Comparison of ENCODE assay signal across 2 cellular contexts in the genomic region with DNA sequence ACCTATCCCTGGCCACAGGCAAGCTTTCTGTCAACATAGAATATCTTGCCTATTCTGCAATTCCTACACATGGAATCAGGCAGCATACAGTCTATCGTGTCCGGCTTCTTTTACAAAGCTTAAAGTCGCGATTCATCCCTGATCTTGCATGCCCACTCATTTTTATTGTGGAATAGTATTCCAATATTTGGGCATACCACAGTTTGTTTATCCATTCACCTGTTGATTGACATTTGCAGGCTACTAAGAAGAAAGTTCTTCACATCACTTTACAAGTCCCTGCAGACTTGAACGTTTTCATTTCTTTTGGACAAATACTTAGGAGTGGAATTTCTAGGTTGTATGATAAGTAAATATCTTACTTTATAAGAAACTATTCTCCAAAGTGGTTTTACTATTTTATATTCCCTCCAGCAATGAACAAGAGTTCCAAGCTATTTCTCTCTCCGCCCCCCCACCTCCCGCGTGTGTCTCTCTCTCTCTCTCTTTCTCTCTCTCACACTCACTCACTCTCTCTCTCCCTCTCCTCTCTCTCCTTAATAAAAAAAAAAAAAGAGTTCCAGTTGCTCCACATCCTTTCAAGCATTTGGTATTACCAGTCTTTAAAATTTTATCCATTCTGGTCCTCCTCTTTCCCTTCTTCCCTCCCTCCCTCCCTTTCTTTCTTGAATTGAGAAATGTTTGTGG.
TF ChIP-seq lines count a peak whose summit lies in the region.

No MANE protein-coding gene starts in this region.

TF ChIP-seq in HEK293, 187 proteins besides CTCF, POLR2A, EP300 and RAD21 (continued from another document):
- no peak for TF ChIP-seq SCRT1 (tag by site-specific recombination; IDR thresholded peaks at IDR 0.05; ENCODE audit: borderline replicate concordance)
- TF ChIP-seq ZNF596 (tag by site-specific recombination; IDR thresholded peaks at IDR 0.05), result peak; percentile 65; the same call in 1 of the 2 replicates
- TF ChIP-seq PRDM1 (tag by site-specific recombination; IDR thresholded peaks at IDR 0.05), result peak; percentile 57; the same call in 1 of the 2 replicates

TF ChIP-seq in WTC11, 78 proteins besides CTCF, POLR2A, EP300 and RAD21 (continued from another document):
- TF ChIP-seq, protein P1, sequence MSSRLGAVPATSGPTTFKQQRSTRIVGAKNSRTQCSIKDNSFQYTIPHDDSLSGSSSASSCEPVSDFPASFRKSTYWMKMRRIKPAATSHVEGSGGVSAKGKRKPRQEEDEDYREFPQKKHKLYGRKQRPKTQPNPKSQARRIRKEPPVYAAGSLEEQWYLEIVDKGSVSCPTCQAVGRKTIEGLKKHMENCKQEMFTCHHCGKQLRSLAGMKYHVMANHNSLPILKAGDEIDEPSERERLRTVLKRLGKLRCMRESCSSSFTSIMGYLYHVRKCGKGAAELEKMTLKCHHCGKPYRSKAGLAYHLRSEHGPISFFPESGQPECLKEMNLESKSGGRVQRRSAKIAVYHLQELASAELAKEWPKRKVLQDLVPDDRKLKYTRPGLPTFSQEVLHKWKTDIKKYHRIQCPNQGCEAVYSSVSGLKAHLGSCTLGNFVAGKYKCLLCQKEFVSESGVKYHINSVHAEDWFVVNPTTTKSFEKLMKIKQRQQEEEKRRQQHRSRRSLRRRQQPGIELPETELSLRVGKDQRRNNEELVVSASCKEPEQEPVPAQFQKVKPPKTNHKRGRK (CRISPR knock-in tag; IDR thresholded peaks at IDR 0.05; ENCODE audit: borderline replicate concordance), result no peak
- no peak for TF ChIP-seq ZNF416 (CRISPR knock-in tag; IDR thresholded peaks at IDR 0.05)
- TF ChIP-seq GABPB1 (CRISPR knock-in tag; IDR thresholded peaks at IDR 0.05), result no peak
- TF ChIP-seq PRRX2 (CRISPR knock-in tag; IDR thresholded peaks at IDR 0.05), result no peak
- TF ChIP-seq ZBTB21 (CRISPR knock-in tag; IDR thresholded peaks at IDR 0.05; ENCODE audit: borderline replicate concordance), result no peak
- TF ChIP-seq, protein P2, sequence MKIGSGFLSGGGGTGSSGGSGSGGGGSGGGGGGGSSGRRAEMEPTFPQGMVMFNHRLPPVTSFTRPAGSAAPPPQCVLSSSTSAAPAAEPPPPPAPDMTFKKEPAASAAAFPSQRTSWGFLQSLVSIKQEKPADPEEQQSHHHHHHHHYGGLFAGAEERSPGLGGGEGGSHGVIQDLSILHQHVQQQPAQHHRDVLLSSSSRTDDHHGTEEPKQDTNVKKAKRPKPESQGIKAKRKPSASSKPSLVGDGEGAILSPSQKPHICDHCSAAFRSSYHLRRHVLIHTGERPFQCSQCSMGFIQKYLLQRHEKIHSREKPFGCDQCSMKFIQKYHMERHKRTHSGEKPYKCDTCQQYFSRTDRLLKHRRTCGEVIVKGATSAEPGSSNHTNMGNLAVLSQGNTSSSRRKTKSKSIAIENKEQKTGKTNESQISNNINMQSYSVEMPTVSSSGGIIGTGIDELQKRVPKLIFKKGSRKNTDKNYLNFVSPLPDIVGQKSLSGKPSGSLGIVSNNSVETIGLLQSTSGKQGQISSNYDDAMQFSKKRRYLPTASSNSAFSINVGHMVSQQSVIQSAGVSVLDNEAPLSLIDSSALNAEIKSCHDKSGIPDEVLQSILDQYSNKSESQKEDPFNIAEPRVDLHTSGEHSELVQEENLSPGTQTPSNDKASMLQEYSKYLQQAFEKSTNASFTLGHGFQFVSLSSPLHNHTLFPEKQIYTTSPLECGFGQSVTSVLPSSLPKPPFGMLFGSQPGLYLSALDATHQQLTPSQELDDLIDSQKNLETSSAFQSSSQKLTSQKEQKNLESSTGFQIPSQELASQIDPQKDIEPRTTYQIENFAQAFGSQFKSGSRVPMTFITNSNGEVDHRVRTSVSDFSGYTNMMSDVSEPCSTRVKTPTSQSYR (CRISPR knock-in tag; IDR thresholded peaks at IDR 0.05), result no peak
- TF ChIP-seq ELF4 (CRISPR knock-in tag; IDR thresholded peaks at IDR 0.05; ENCODE audit: low read depth), result no peak
- TF ChIP-seq, protein P3, sequence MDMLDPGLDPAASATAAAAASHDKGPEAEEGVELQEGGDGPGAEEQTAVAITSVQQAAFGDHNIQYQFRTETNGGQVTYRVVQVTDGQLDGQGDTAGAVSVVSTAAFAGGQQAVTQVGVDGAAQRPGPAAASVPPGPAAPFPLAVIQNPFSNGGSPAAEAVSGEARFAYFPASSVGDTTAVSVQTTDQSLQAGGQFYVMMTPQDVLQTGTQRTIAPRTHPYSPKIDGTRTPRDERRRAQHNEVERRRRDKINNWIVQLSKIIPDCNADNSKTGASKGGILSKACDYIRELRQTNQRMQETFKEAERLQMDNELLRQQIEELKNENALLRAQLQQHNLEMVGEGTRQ (CRISPR knock-in tag; IDR thresholded peaks at IDR 0.05), result no peak
- no peak for TF ChIP-seq SP1 (CRISPR knock-in tag; conservative IDR thresholded peaks at IDR 0.05)
- TF ChIP-seq, protein P4, sequence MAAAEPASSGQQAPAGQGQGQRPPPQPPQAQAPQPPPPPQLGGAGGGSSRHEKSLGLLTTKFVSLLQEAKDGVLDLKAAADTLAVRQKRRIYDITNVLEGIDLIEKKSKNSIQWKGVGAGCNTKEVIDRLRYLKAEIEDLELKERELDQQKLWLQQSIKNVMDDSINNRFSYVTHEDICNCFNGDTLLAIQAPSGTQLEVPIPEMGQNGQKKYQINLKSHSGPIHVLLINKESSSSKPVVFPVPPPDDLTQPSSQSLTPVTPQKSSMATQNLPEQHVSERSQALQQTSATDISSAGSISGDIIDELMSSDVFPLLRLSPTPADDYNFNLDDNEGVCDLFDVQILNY (CRISPR knock-in tag; IDR thresholded peaks at IDR 0.05), result no peak
TF ChIP-seq in WTC11: peak in this region for 0.
